1 cellular context compared by ENCODE assay signal in the genomic region with DNA sequence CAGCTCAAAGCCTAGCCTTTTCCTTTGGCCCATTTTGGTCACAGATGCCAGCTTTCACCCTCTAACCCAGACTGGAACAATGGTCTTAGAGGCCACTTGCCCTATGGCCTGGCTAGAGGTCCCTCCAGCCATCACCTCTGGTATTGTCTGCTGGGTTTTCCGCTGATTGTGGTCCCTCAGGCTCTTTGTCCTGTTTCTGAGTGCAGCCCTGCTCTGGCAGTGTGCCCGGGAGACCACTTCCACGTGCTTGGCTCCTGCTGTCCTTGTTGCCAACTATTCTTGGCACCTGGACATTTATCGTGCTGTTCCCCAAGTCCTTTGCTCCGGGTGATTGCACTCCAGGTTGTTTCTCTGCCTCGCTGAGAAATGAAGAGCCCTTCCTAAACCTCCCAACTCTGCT.
TF ChIP-seq lines count a peak whose summit lies in the region.

No MANE protein-coding gene starts in this region.

TF ChIP-seq in H1, 55 proteins besides CTCF, POLR2A, EP300 and RAD21:
- TF ChIP-seq, protein P1, sequence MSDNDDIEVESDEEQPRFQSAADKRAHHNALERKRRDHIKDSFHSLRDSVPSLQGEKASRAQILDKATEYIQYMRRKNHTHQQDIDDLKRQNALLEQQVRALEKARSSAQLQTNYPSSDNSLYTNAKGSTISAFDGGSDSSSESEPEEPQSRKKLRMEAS (IDR thresholded peaks at IDR 0.05), result no peak
- TF ChIP-seq TBP (IDR thresholded peaks at IDR 0.05; ENCODE audit: low read depth, low read length), result no peak
- TF ChIP-seq SP2 (IDR thresholded peaks at IDR 0.05; ENCODE audit: low read length), result no peak
- no peak for TF ChIP-seq NRF1 (IDR thresholded peaks at IDR 0.05; ENCODE audit: low read depth, low read length)
- TF ChIP-seq ASH2L (IDR thresholded peaks at IDR 0.05; ENCODE audit: low read length), result no peak
- TF ChIP-seq, protein P2, sequence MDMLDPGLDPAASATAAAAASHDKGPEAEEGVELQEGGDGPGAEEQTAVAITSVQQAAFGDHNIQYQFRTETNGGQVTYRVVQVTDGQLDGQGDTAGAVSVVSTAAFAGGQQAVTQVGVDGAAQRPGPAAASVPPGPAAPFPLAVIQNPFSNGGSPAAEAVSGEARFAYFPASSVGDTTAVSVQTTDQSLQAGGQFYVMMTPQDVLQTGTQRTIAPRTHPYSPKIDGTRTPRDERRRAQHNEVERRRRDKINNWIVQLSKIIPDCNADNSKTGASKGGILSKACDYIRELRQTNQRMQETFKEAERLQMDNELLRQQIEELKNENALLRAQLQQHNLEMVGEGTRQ (IDR thresholded peaks at IDR 0.05; ENCODE audit: low read length), result no peak
- no peak for TF ChIP-seq SUZ12 (IDR thresholded peaks at IDR 0.05; ENCODE audit: low read length)
- TF ChIP-seq EGR1 (IDR thresholded peaks at IDR 0.05; ENCODE audit: borderline replicate concordance, low read depth, low read length), result no peak
- no peak for TF ChIP-seq SIN3A (conservative IDR thresholded peaks at IDR 0.05 in 1 of 2, IDR thresholded peaks at IDR 0.05 in 1 of 2; ENCODE audit: low read depth in 1 of 2, low read length in 2 of 2)
- no peak for TF ChIP-seq SAP30 (IDR thresholded peaks at IDR 0.05; ENCODE audit: insufficient read depth, insufficient replicate concordance, low read length)
- no peak for TF ChIP-seq CEBPB (IDR thresholded peaks at IDR 0.05; ENCODE audit: low read depth, low read length)
